Comparison of ENCODE assay signal across 2 cellular contexts in genomic region chr14:25061923-25062321, GRCh38.
TF ChIP-seq lines count a peak whose summit lies in the region.

No MANE protein-coding gene starts in this region.

TF ChIP-seq in HepG2, 621 proteins besides CTCF, POLR2A, EP300 and RAD21:
- TF ChIP-seq ATF7 (IDR thresholded peaks at IDR 0.05) = peak; percentile 84
- TF ChIP-seq ATF7 (CRISPR knock-in tag; IDR thresholded peaks at IDR 0.05) = no peak
- TF ChIP-seq EHMT2 (IDR thresholded peaks at IDR 0.05; ENCODE audit: borderline replicate concordance, low read depth, low read length) = no peak
- TF ChIP-seq CREB1 (IDR thresholded peaks at IDR 0.05) = 0 out of 2 replicates have a peak, but pooled peaks have one; percentile 12
- TF ChIP-seq CREB1 (CRISPR knock-in tag; IDR thresholded peaks at IDR 0.05) = no peak
- TF ChIP-seq TMF1 (CRISPR knock-in tag; IDR thresholded peaks at IDR 0.05; ENCODE audit: low read depth) = no peak
- peak; percentile 53; the same call in 1 of the 2 replicates for TF ChIP-seq CEBPB (IDR thresholded peaks at IDR 0.05; ENCODE audit: borderline replicate concordance, low read depth, low read length)
TF ChIP-seq in HepG2: peak in this region for 3.

TF ChIP-seq in H1, 55 proteins besides CTCF, POLR2A, EP300 and RAD21:
- TF ChIP-seq RNF2 (IDR thresholded peaks at IDR 0.05; ENCODE audit: borderline replicate concordance, low read depth, low read length, missing control alignments, poor library complexity, severe bottlenecking) (no peak), NRF1 (IDR thresholded peaks at IDR 0.05; ENCODE audit: low read depth, low read length) (no peak), MAX (IDR thresholded peaks at IDR 0.05) (no peak), CTBP2 (IDR thresholded peaks at IDR 0.05; ENCODE audit: borderline replicate concordance, insufficient read depth, insufficient read length, low read length) (no peak), CEBPB (IDR thresholded peaks at IDR 0.05; ENCODE audit: low read depth, low read length) (0 out of 2 replicates have a peak, but pooled peaks have one; percentile 4)
